ENCODE assay signal across 22 cellular contexts in the genomic region with DNA sequence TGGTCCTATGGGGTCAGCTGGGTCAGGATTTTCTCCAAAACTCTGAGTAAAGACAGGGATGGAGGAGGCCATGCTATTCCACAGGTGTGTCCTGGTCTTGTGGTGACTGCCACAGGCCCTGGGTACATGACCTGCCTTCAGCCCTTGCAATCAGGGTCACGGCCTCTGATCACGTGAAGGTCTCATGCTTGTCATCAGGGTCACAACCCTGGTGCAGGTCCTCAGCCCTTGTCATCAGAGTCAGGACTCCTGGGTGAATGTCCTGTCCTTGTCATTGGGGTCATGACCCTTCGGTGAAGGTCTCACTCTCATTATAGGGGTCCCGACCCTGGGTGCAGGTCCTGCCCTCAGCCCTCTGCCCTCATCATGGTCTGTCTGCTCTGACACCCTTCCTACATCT. TPM values are rescaled to one million over a fixed set of nuclear protein-coding genes. Genes with fewer than 3 reads are reported as not detected.
DNase-seq lines count a peak whose midpoint lies in the region; ATAC-seq, FAIRE-seq and TF ChIP-seq lines count a peak whose summit lies in the region.
"Had no signal": no experiment of that assay in that cellular context is flagged by ENCODE, and none has a peak within 500 bp of the region (broad histone marks: within the 10 kb centered on the region; RNA-seq: fewer than 3 reads in every experiment).

No MANE protein-coding gene starts in this region.

- no peak overlapping the region for H4K5ac ChIP-seq in H1 (ENCODE audit: insufficient read length, low read depth, low read length)

- H3K9me3 Mint-ChIP-seq in stimulated activated effector memory CD8-positive, alpha-beta T cell treated with anti-CD3 and anti-CD28 coated beads, Interleukin-12 subunit alpha, Interleukin-12 subunit beta, amount 100 ng/mL, for 72 hours: no peaks in the 10 kb centered on the region
- H3K9me3 Mint-ChIP-seq in type B pancreatic cell: no peaks in the 10 kb centered on the region
- H3K9me3 Mint-ChIP-seq: CD4-positive, CD25-positive, alpha-beta regulatory T cell; CD8-positive, alpha-beta memory T cell; GM23338; HFFc6 had no signal

- H3K4me1 ChIP-seq in K562 (replicated peaks in 1 of 2; ENCODE audit: control insufficient read depth in 2 of 2, insufficient read depth in 2 of 2, low read length in 2 of 2): peaks cover 4 to 7% of the 10 kb centered on the region in 2 experiments; a peak in 4 of 5 replicates
- H3K4me1 ChIP-seq in H1 (replicated peaks in 1 of 4; ENCODE audit: control insufficient read depth in 3 of 4, insufficient read depth in 4 of 4, low read length in 3 of 4): no peaks in the 10 kb centered on the region
- peaks cover 0 to 8% (median 0%) of the 10 kb centered on the region in 4 donors for H3K4me1 ChIP-seq in right lobe of liver
- H3K4me1 ChIP-seq: BE2C had no signal

- H2BK12ac ChIP-seq in H1 (ENCODE audit: low read depth, low read length): no peak overlapping the region

- DNase-seq in K562 (ENCODE audit: extremely low read depth in 1 of 4, low spot score in 3 of 4) (no peak), H1 (ENCODE audit: low read depth in 1 of 2, low spot score in 2 of 2) (no peak), right lobe of liver (peak; percentile 46 to 82 (median 65)), NCI-H1092 treated with DMSO at 0.1 percent for 48 hours (lab: John Stamatoyannopoulos, UW) (no peak), type B pancreatic cell (ENCODE audit: extremely low spot score, unreplicated experiment) (no peak)
- DNase-seq in stimulated activated effector memory CD8-positive, alpha-beta T cell treated with anti-CD3 and anti-CD28 coated beads, Interleukin-12 subunit alpha, Interleukin-12 subunit beta, amount 100 ng/mL, for 72 hours (ENCODE audit: low spot score in 2 of 2): no peak
- DNase-seq: ACHN; BE2C; C1 segment of cervical spinal cord; CD4-positive, CD25-positive, alpha-beta regulatory T cell; COR-L47; DMS 273 treated with DMSO at 0.1 percent for 48 hours; H7; HFFc6 had no signal

- H4K8ac ChIP-seq in H1 (ENCODE audit: extremely low read depth, insufficient read depth, low read length): no peak overlapping the region

- no peak for TF ChIP-seq POLR2A in K562 (conservative IDR thresholded peaks at IDR 0.05)
- no peak for TF ChIP-seq POLR2A in H1 (IDR thresholded peaks at IDR 0.05; ENCODE audit: control extremely low read depth in 1 of 2, low read depth in 2 of 2, low read length in 2 of 2)
- TF ChIP-seq POLR2A in right lobe of liver (IDR thresholded peaks at IDR 0.05): no peak

- H3K4me3 ChIP-seq in K562: no peak overlapping the region
- no peak overlapping the region for H3K4me3 ChIP-seq in H1 (ENCODE audit: extremely low read depth in 1 of 4, insufficient read depth in 2 of 4, low read depth in 3 of 4, low read length in 4 of 4)
- H3K4me3 ChIP-seq in right lobe of liver: no peak overlapping the region
- H3K4me3 ChIP-seq: GM23338 had no signal

- no peaks in the 10 kb centered on the region for H4K20me1 ChIP-seq in K562 (replicated peaks; ENCODE audit: control insufficient read depth, insufficient read depth, low read length)
- no peaks in the 10 kb centered on the region for H4K20me1 ChIP-seq in H1 (replicated peaks in 1 of 2; ENCODE audit: control insufficient read depth in 1 of 2, insufficient read depth in 2 of 2, low read length in 2 of 2)

- H3K9ac ChIP-seq in K562 (ENCODE audit: insufficient read depth in 1 of 2, low read depth in 2 of 2, low read length in 2 of 2) (no peak overlapping the region), H1 (replicated peaks in 1 of 4; ENCODE audit: extremely low read depth in 1 of 4, low read depth in 3 of 4, low read length in 3 of 4) (no peak overlapping the region)

- no peaks in the 10 kb centered on the region for H3K36me3 Mint-ChIP-seq in stimulated activated effector memory CD8-positive, alpha-beta T cell treated with anti-CD3 and anti-CD28 coated beads, Interleukin-12 subunit alpha, Interleukin-12 subunit beta, amount 100 ng/mL, for 72 hours
- H3K36me3 Mint-ChIP-seq in type B pancreatic cell: no peaks in the 10 kb centered on the region
- H3K36me3 Mint-ChIP-seq: CD4-positive, CD25-positive, alpha-beta regulatory T cell; CD8-positive, alpha-beta memory T cell had no signal

- H3K4ac ChIP-seq in H1 (replicated peaks; ENCODE audit: insufficient read length, low read depth, low read length): no peak overlapping the region

- H3K23ac ChIP-seq in H1 (ENCODE audit: insufficient read length): no peak overlapping the region

- no peaks in the 10 kb centered on the region for H3K27me3 Mint-ChIP-seq in type B pancreatic cell
- H3K27me3 Mint-ChIP-seq: CD8-positive, alpha-beta memory T cell had no signal

- H3K27ac Mint-ChIP-seq in stimulated activated effector memory CD8-positive, alpha-beta T cell treated with anti-CD3 and anti-CD28 coated beads, Interleukin-12 subunit alpha, Interleukin-12 subunit beta, amount 100 ng/mL, for 72 hours: peak overlapping the region; percentile 91
- no peak overlapping the region for H3K27ac Mint-ChIP-seq in type B pancreatic cell
- H3K27ac Mint-ChIP-seq: GM23338, HFFc6 had no signal

- no peaks in the 10 kb centered on the region for H3K79me1 ChIP-seq in H1 (ENCODE audit: low read depth, low read length)

- in situ Hi-C loops in K562 (cut with MboI): loop anchor here (10.0 kb wide), 1 partner anchor 539 kb away; no protein-coding TSS in a partner anchor

- H3K9me3 ChIP-seq in K562 (replicated peaks; ENCODE audit: control insufficient read depth, insufficient read depth, low read depth, low read length) (no peaks in the 10 kb centered on the region), H1 (ENCODE audit: insufficient read depth in 2 of 2, low read depth in 1 of 2, low read length in 1 of 2) (no peaks in the 10 kb centered on the region), right lobe of liver (no peaks in the 10 kb centered on the region)
- H3K9me3 ChIP-seq: BE2C had no signal

- no peak overlapping the region for H2BK5ac ChIP-seq in H1 (ENCODE audit: low read depth, low read length)

- peaks cover 3% of the 10 kb centered on the region for H3K9me1 ChIP-seq in K562 (ENCODE audit: control insufficient read depth, insufficient read depth, low read length)

- H2BK120ac ChIP-seq in H1 (replicated peaks; ENCODE audit: low read depth, low read length): no peak overlapping the region

- POLR2A ChIA-PET in K562 (lab: Yijun Ruan, JAX) (interaction anchor here (0.7 to 1.4 kb wide), 3 partner anchors 11 to 879 kb away, joined by 3 to 8 read pairs (median 3); a partner anchor contains a TSS), H1 (lab: Charles Lee; ENCODE audit: partially characterized antibody) (interaction anchor here (0.6 to 1.4 kb wide), 4 partner anchors 18 to 918 kb away, joined by 3 read pairs; a partner anchor contains a TSS)

- H3K4me2 ChIP-seq in K562 (ENCODE audit: insufficient read depth, low read length) (no peak overlapping the region), H1 (ENCODE audit: insufficient read depth in 1 of 2, low read depth in 2 of 2, low read length in 2 of 2) (no peak overlapping the region)
- H3K4me2 ChIP-seq: GM23338 had no signal

- H2BK15ac ChIP-seq in H1 (ENCODE audit: low read length): 0 out of 2 replicates have a peak overlapping the region, but pooled peaks have one; percentile 40

- FAIRE-seq in K562 (lab: Jason Lieb, UNC) (no peak), H1 (lab: Jason Lieb, UNC) (no peak)
- FAIRE-seq: A204.1, G401.6, GM12892, GM18507 had no signal

- no peak overlapping the region for H3K18ac ChIP-seq in H1 (ENCODE audit: extremely low read depth, low read length)

- BruUV-seq in K562 (replicated peaks; lab: Mats Ljungman, UMichigan): no TSS peak

- H3K14ac ChIP-seq in H1 (ENCODE audit: insufficient read length): no peak overlapping the region

- H3K79me2 ChIP-seq in K562 (ENCODE audit: control insufficient read depth, insufficient read depth, low read length) (no peaks in the 10 kb centered on the region), H1 (ENCODE audit: control insufficient read depth in 1 of 2, insufficient read depth in 2 of 2, low read length in 2 of 2) (no peaks in the 10 kb centered on the region)

- H3K36me3 ChIP-seq in K562 (ENCODE audit: control insufficient read depth, insufficient read depth, low read length): no peaks in the 10 kb centered on the region
- no peaks in the 10 kb centered on the region for H3K36me3 ChIP-seq in H1 (ENCODE audit: control insufficient read depth in 2 of 4, insufficient read depth in 4 of 4, low read length in 3 of 4)
- H3K36me3 ChIP-seq in right lobe of liver: no peaks in the 10 kb centered on the region
- H3K36me3 ChIP-seq: BE2C had no signal

- H3K27ac ChIP-seq in K562 (ENCODE audit: extremely low read depth, low read depth, low read length): no peak overlapping the region
- no peak overlapping the region for H3K27ac ChIP-seq in H1 (ENCODE audit: low read depth, low read length)
- no peak overlapping the region for H3K27ac ChIP-seq in right lobe of liver

- no peak for ATAC-seq in K562
- peak; percentile 67 to 92 (median 84) for ATAC-seq in right lobe of liver
- ATAC-seq in stimulated activated effector memory CD8-positive, alpha-beta T cell treated with anti-CD3 and anti-CD28 coated beads, Interleukin-12 subunit alpha, Interleukin-12 subunit beta, amount 100 ng/mL, for 72 hours: no peak
- no peak for ATAC-seq in HG03097 (IDR thresholded peaks at IDR 0.05; ENCODE audit: low FRiP score, unreplicated experiment)
- ATAC-seq: GM23338, HCT116 had no signal

- H3K27me3 ChIP-seq in K562 (ENCODE audit: control insufficient read depth in 2 of 2, insufficient read depth in 2 of 2, low read length in 2 of 2): no peaks in the 10 kb centered on the region
- no peaks in the 10 kb centered on the region for H3K27me3 ChIP-seq in H1 (replicated peaks in 1 of 4; ENCODE audit: control insufficient read depth in 3 of 4, extremely low read depth in 1 of 4, insufficient read depth in 3 of 4, low read length in 3 of 4)
- H3K27me3 ChIP-seq in right lobe of liver: no peaks in the 10 kb centered on the region
- H3K27me3 ChIP-seq: BE2C had no signal

- TF ChIP-seq RAD21 in K562 (CRISPR knock-in tag; conservative IDR thresholded peaks at IDR 0.05 in 1 of 2, IDR thresholded peaks at IDR 0.05 in 1 of 2) (no peak), H1 (IDR thresholded peaks at IDR 0.05 in 1 of 2, conservative IDR thresholded peaks at IDR 0.05 in 1 of 2; ENCODE audit: low read depth in 2 of 2, low read length in 2 of 2) (no peak)

- 43% methylated on average over 4 of the region's 4 CpGs for WGBS in K562 (ENCODE audit: insufficient coverage, low coverage, missing lambda C conversion rate)
- 92% methylated on average over 4 of the region's 4 CpGs; no CpG with 5 or more reads in 1 of the 2 experiments for WGBS in H1 (ENCODE audit: extremely low coverage in 1 of 2, insufficient coverage in 1 of 2, insufficient read length in 1 of 2, insufficient replicate concordance in 2 of 2, low coverage in 1 of 2, low lambda C conversion rate in 2 of 2, missing lambda C conversion rate in 1 of 2), 2 experiments
- WGBS in right lobe of liver (ENCODE audit: insufficient coverage, low coverage, low lambda C conversion rate, missing lambda C conversion rate): 20% methylated on average over 2 of the region's 4 CpGs

- H3K4me1 Mint-ChIP-seq in stimulated activated effector memory CD8-positive, alpha-beta T cell treated with anti-CD3 and anti-CD28 coated beads, Interleukin-12 subunit alpha, Interleukin-12 subunit beta, amount 100 ng/mL, for 72 hours: peaks cover 11% of the 10 kb centered on the region
- peaks cover 5% of the 10 kb centered on the region for H3K4me1 Mint-ChIP-seq in type B pancreatic cell (ENCODE audit: unreplicated experiment)

- H2AK5ac ChIP-seq in H1 (ENCODE audit: low read depth, low read length): no peak overlapping the region

- TF ChIP-seq CTCF in K562 (IDR thresholded peaks at IDR 0.05 in 2 of 3, conservative IDR thresholded peaks at IDR 0.05 in 1 of 3; ENCODE audit: insufficient read depth in 2 of 3, low read depth in 1 of 3, low read length in 3 of 3): no peak
- no peak for TF ChIP-seq CTCF in H1 (IDR thresholded peaks at IDR 0.05; ENCODE audit: control extremely low read depth in 1 of 3, insufficient read depth in 1 of 3, low read depth in 1 of 3, low read length in 3 of 3)
- no peak for TF ChIP-seq CTCF in right lobe of liver (IDR thresholded peaks at IDR 0.05)
- TF ChIP-seq CTCF in type B pancreatic cell (conservative IDR thresholded peaks at IDR 0.05): no peak

- TF ChIP-seq EP300 in K562 (IDR thresholded peaks at IDR 0.05; ENCODE audit: low read length) (no peak), H1 (IDR thresholded peaks at IDR 0.05; ENCODE audit: borderline replicate concordance in 1 of 2, low read depth in 2 of 2, low read length in 2 of 2) (no peak)

- no peak overlapping the region for H2BK20ac ChIP-seq in H1 (ENCODE audit: low read length)

- H3K4me3 Mint-ChIP-seq in stimulated activated effector memory CD8-positive, alpha-beta T cell treated with anti-CD3 and anti-CD28 coated beads, Interleukin-12 subunit alpha, Interleukin-12 subunit beta, amount 100 ng/mL, for 72 hours: no peak overlapping the region
- no peak overlapping the region for H3K4me3 Mint-ChIP-seq in type B pancreatic cell
- H3K4me3 Mint-ChIP-seq: CD4-positive, CD25-positive, alpha-beta regulatory T cell; CD8-positive, alpha-beta memory T cell; GM23338; HFFc6 had no signal

- H3K23me2 ChIP-seq in H1 (ENCODE audit: low read depth, low read length): no peaks in the 10 kb centered on the region

- CTCF ChIA-PET in K562 (lab: Yijun Ruan, JAX; ENCODE audit: low intra/inter-chr PET ratio) (interaction anchor here (0.9 kb wide), 1 partner anchor 166 kb away, joined by 3 read pairs; no protein-coding TSS in a partner anchor), H1 (lab: Charles Lee; ENCODE audit: partially characterized antibody) (interaction anchor here (0.6 to 6.1 kb wide), 6 partner anchors 8 to 160 kb away, joined by 3 to 105 read pairs (median 3); no protein-coding TSS in a partner anchor)

- no peak overlapping the region for H3K56ac ChIP-seq in H1 (replicated peaks; ENCODE audit: insufficient read length, low read depth, low read length)

- no peak overlapping the region for H4K91ac ChIP-seq in H1 (replicated peaks; ENCODE audit: insufficient read length, low read length)

- intact Hi-C loops in K562 (cut with micrococcal nuclease) (loop anchor here (10.0 kb wide), 1 partner anchor 279 kb away; no protein-coding TSS in a partner anchor), right lobe of liver (cut with DNase I) (loop anchor here (10.0 kb wide), 2 partner anchors 159 to 279 kb away; a partner anchor contains a TSS)

- H2AFZ ChIP-seq in K562 (ENCODE audit: low read depth, low read length): no peak overlapping the region
- H2AFZ ChIP-seq in H1 (ENCODE audit: low read length): no peak overlapping the region
- H2AFZ ChIP-seq: GM23338 had no signal

RNA-seq across cellular contexts. Expression of a gene that starts 21.9 kb away (rescaled TPM):
- 345 and 988 TPM in 2 replicates for total RNA-seq in K562 (2011; cell fraction: chromatin; rRNA removed; ENCODE audit: low replicate concordance)
- 627 and 629 TPM in 2 replicates for total RNA-seq in K562 (2011; cell fraction: nucleolus; rRNA removed)
- total RNA-seq in K562 (2011; cell fraction: nucleoplasm; rRNA removed): 447 and 454 TPM in 2 replicates
- 248 and 298 TPM in 2 replicates for total RNA-seq in K562 (2014; rRNA removed)
- total RNA-seq in K562 (2014; rRNA removed; fragmentation: Illumina TruSeq; extraction: Trizol): 111 and 141 TPM in 2 replicates
- total RNA-seq in K562 (2015; rRNA removed; fragmentation: Illumina TruSeq; extraction: Trizol): 140 and 152 TPM in 2 replicates
- total RNA-seq in K562 (2021): 258 and 287 TPM in 2 replicates
- polyA plus RNA-seq in K562 (2011; rRNA removed): 278 and 317 TPM in 2 replicates
- 213 and 315 TPM in 2 replicates for polyA plus RNA-seq in K562 (2011; cell fraction: cytosol; rRNA removed)
- polyA plus RNA-seq in K562 (2011; cell fraction: nucleus; rRNA removed): 714 and 782 TPM in 2 replicates
- polyA plus RNA-seq in K562 (2012): 183 and 269 TPM in 2 replicates
- polyA plus RNA-seq in K562 (2014; fragmentation: Illumina TruSeq; extraction: Trizol): 295 and 322 TPM in 2 replicates
- 10 to 100 TPM; 11.2 to 34.9 TPM for polyA plus RNA-seq in K562 (2014; fragmentation: Nextera tagmentation; extraction: Ambion mirVana)
- polyA plus RNA-seq in K562 (2014; rRNA removed): 216 and 223 TPM in 2 replicates
- 276 and 311 TPM in 2 replicates for polyA minus RNA-seq in K562 (2011; rRNA and poly(A)+ RNA removed)
- 198 and 207 TPM in 2 replicates for polyA minus RNA-seq in K562 (2011; cell fraction: cytosol; rRNA and poly(A)+ RNA removed)
- 413 and 539 TPM in 2 replicates for polyA minus RNA-seq in K562 (2011; cell fraction: nucleus; rRNA and poly(A)+ RNA removed)
- total RNA-seq in H1 (2021; fragmentation: NEBNext Ultra II Directional; extraction: Animal tissue kit (Norgen Biotek cat#: 25700)): 137 and 146 TPM in 2 replicates
- polyA plus RNA-seq in H1 (2011; rRNA removed): 110 and 134 TPM in 2 replicates
- polyA plus RNA-seq in H1 (2011; cell fraction: cytosol; rRNA removed): 139 TPM
- 303 TPM for polyA plus RNA-seq in H1 (2011; cell fraction: nucleus; rRNA removed)
- 89.0 to 132 TPM (median 112 TPM) in 4 replicates for polyA plus RNA-seq in H1 (2012, experiment 1 of 2)
- 202 TPM for polyA plus RNA-seq in H1 (2012, experiment 2 of 2)
- 91.1 TPM for polyA plus RNA-seq in H1 (2013, experiment 1 of 2)
- polyA plus RNA-seq in H1 (2013, experiment 2 of 2): 79.7 TPM
- 256 and 274 TPM in 2 replicates for polyA minus RNA-seq in H1 (2011; rRNA and poly(A)+ RNA removed)
- 109 TPM for polyA minus RNA-seq in H1 (2011; cell fraction: cytosol; rRNA and poly(A)+ RNA removed)
- polyA minus RNA-seq in H1 (2011; cell fraction: nucleus; rRNA and poly(A)+ RNA removed): 302 TPM
- total RNA-seq in right lobe of liver: 10 to 100 TPM; 33.0 to 57.1 (median 41.7) TPM
- total RNA-seq in type B pancreatic cell (ENCODE audit: low replicate concordance): 88.2 and 98.3 TPM in 2 replicates

RNA-seq across cellular contexts. Expression of a gene that starts 24.2 kb away (rescaled TPM):
- not detected in 2 replicates for total RNA-seq in K562 (2011; cell fraction: chromatin; rRNA removed; ENCODE audit: low replicate concordance)
- total RNA-seq in K562 (2011; cell fraction: nucleolus; rRNA removed): not detected in 2 replicates
- total RNA-seq in K562 (2011; cell fraction: nucleoplasm; rRNA removed): not detected in 2 replicates
- total RNA-seq in K562 (2014; rRNA removed) (not detected in 2 replicates), K562 (2014; rRNA removed; fragmentation: Illumina TruSeq; extraction: Trizol) (not detected in 2 replicates), K562 (2015; rRNA removed; fragmentation: Illumina TruSeq; extraction: Trizol) (not detected in 2 replicates), K562 (2021) (not detected in 2 replicates), right lobe of liver (10 to 100 TPM in 4 of 6 experiments, 1 to 10 TPM in 2; 3.6 to 25.9 (median 23.4) TPM), type B pancreatic cell (ENCODE audit: low replicate concordance) (0.48 and 0.70 TPM in 2 replicates)
- polyA plus RNA-seq in K562 (2011; rRNA removed) (not detected in 2 replicates), K562 (2014; fragmentation: Illumina TruSeq; extraction: Trizol) (not detected in 2 replicates), K562 (2014; fragmentation: Nextera tagmentation; extraction: Ambion mirVana) (not detected), K562 (2014; rRNA removed) (not detected in 2 replicates), H1 (2011; rRNA removed) (0.98 and 2.7 TPM in 2 replicates)
- not detected in 2 replicates for polyA plus RNA-seq in K562 (2011; cell fraction: cytosol; rRNA removed)
- polyA plus RNA-seq in K562 (2011; cell fraction: nucleus; rRNA removed): not detected in 2 replicates
- not detected in 2 replicates for polyA plus RNA-seq in K562 (2012)
- not detected in 2 replicates for polyA minus RNA-seq in K562 (2011; rRNA and poly(A)+ RNA removed)
- polyA minus RNA-seq in K562 (2011; cell fraction: cytosol; rRNA and poly(A)+ RNA removed): not detected in 2 replicates
- polyA minus RNA-seq in K562 (2011; cell fraction: nucleus; rRNA and poly(A)+ RNA removed): not detected in 2 replicates
- total RNA-seq in H1 (2021; fragmentation: NEBNext Ultra II Directional; extraction: Animal tissue kit (Norgen Biotek cat#: 25700)): 0.88 and 0.92 TPM in 2 replicates
- polyA plus RNA-seq in H1 (2011; cell fraction: cytosol; rRNA removed): 1.7 TPM
- 1.7 TPM for polyA plus RNA-seq in H1 (2011; cell fraction: nucleus; rRNA removed)
- polyA plus RNA-seq in H1 (2012, experiment 1 of 2): 0.84 to 1.3 TPM (median 1.0 TPM) in 4 replicates
- polyA plus RNA-seq in H1 (2012, experiment 2 of 2): 1.2 TPM
- polyA plus RNA-seq in H1 (2013, experiment 1 of 2): 1.2 TPM
- 1.6 TPM for polyA plus RNA-seq in H1 (2013, experiment 2 of 2)
- polyA minus RNA-seq in H1 (2011; rRNA and poly(A)+ RNA removed): 1.3 and 1.5 TPM in 2 replicates
- not detected for polyA minus RNA-seq in H1 (2011; cell fraction: cytosol; rRNA and poly(A)+ RNA removed)
- polyA minus RNA-seq in H1 (2011; cell fraction: nucleus; rRNA and poly(A)+ RNA removed): not detected
- total RNA-seq: CD4-positive, CD25-positive, alpha-beta regulatory T cell; CD8-positive, alpha-beta memory T cell; HFFc6 had no signal
- polyA plus RNA-seq: CD4-positive, CD25-positive, alpha-beta regulatory T cell; CD8-positive, alpha-beta memory T cell had no signal

RNA-seq across cellular contexts. Expression of a gene that starts 44.6 kb away (rescaled TPM):
- 0.11 and 0.79 TPM in 2 replicates for total RNA-seq in K562 (2011; cell fraction: chromatin; rRNA removed; ENCODE audit: low replicate concordance)
- under 0.01 TPM in 1 of 2 replicates, not detected in the other for total RNA-seq in K562 (2011; cell fraction: nucleolus; rRNA removed)
- total RNA-seq in K562 (2011; cell fraction: nucleoplasm; rRNA removed): 0.08 TPM in 1 of 2 replicates, not detected in the other
- total RNA-seq in K562 (2014; rRNA removed) (under 0.01 TPM in 1 of 2 replicates, not detected in the other), K562 (2014; rRNA removed; fragmentation: Illumina TruSeq; extraction: Trizol) (not detected in 2 replicates), K562 (2015; rRNA removed; fragmentation: Illumina TruSeq; extraction: Trizol) (not detected in 2 replicates), K562 (2021) (0.02 and 0.04 TPM in 2 replicates), right lobe of liver (under 1 TPM in 5 of 6 experiments, not detected in 1; 0.09 to 0.42 (median 0.12) TPM), type B pancreatic cell (ENCODE audit: low replicate concordance) (7.3 and 12.5 TPM in 2 replicates)
- polyA plus RNA-seq in K562 (2011; rRNA removed) (0.01 and 0.03 TPM in 2 replicates), K562 (2014; fragmentation: Illumina TruSeq; extraction: Trizol) (0.01 and 0.03 TPM in 2 replicates), K562 (2014; fragmentation: Nextera tagmentation; extraction: Ambion mirVana) (not detected), K562 (2014; rRNA removed) (0.04 TPM in 1 of 2 replicates, not detected in the other), H1 (2011; rRNA removed) (1.3 and 2.7 TPM in 2 replicates)
- 0.01 and 0.03 TPM in 2 replicates for polyA plus RNA-seq in K562 (2011; cell fraction: cytosol; rRNA removed)
- 0.06 and 0.16 TPM in 2 replicates for polyA plus RNA-seq in K562 (2011; cell fraction: nucleus; rRNA removed)
- 0.03 and 0.04 TPM in 2 replicates for polyA plus RNA-seq in K562 (2012)
- not detected in 2 replicates for polyA minus RNA-seq in K562 (2011; rRNA and poly(A)+ RNA removed)
- polyA minus RNA-seq in K562 (2011; cell fraction: cytosol; rRNA and poly(A)+ RNA removed): not detected in 2 replicates
- 0.11 and 0.13 TPM in 2 replicates for polyA minus RNA-seq in K562 (2011; cell fraction: nucleus; rRNA and poly(A)+ RNA removed)
- total RNA-seq in H1 (2021; fragmentation: NEBNext Ultra II Directional; extraction: Animal tissue kit (Norgen Biotek cat#: 25700)): 6.0 and 6.4 TPM in 2 replicates
- polyA plus RNA-seq in H1 (2011; cell fraction: cytosol; rRNA removed): 0.89 TPM
- polyA plus RNA-seq in H1 (2011; cell fraction: nucleus; rRNA removed): 2.7 TPM
- 3.6 to 5.1 TPM (median 4.4 TPM) in 4 replicates for polyA plus RNA-seq in H1 (2012, experiment 1 of 2)
- 3.1 TPM for polyA plus RNA-seq in H1 (2012, experiment 2 of 2)
- 3.0 TPM for polyA plus RNA-seq in H1 (2013, experiment 1 of 2)
- 2.9 TPM for polyA plus RNA-seq in H1 (2013, experiment 2 of 2)
- polyA minus RNA-seq in H1 (2011; rRNA and poly(A)+ RNA removed): 1.0 and 1.1 TPM in 2 replicates
- polyA minus RNA-seq in H1 (2011; cell fraction: cytosol; rRNA and poly(A)+ RNA removed): 3.6 TPM
- 4.6 TPM for polyA minus RNA-seq in H1 (2011; cell fraction: nucleus; rRNA and poly(A)+ RNA removed)
- polyA plus RNA-seq: CD4-positive, CD25-positive, alpha-beta regulatory T cell had no signal

Comparison
In these comparisons a context has a peak if more than half of its experiments do, and no peak if none do; other contexts are left out.
1. ATAC-seq: peak in right lobe of liver (4 of 4); none in K562 (single experiment), stimulated activated effector memory CD8-positive, alpha-beta T cell treated with anti-CD3 and anti-CD28 coated beads, Interleukin-12 subunit alpha, Interleukin-12 subunit beta, amount 100 ng/mL, for 72 hours (single experiment) and HG03097 (single experiment).
2. DNase-seq: peak in right lobe of liver (3 of 3); none in K562 (0 of 4), H1 (0 of 2), stimulated activated effector memory CD8-positive, alpha-beta T cell treated with anti-CD3 and anti-CD28 coated beads, Interleukin-12 subunit alpha, Interleukin-12 subunit beta, amount 100 ng/mL, for 72 hours (0 of 2), NCI-H1092 treated with DMSO at 0.1 percent for 48 hours (single experiment) and type B pancreatic cell (single experiment).